In the genomic region with DNA sequence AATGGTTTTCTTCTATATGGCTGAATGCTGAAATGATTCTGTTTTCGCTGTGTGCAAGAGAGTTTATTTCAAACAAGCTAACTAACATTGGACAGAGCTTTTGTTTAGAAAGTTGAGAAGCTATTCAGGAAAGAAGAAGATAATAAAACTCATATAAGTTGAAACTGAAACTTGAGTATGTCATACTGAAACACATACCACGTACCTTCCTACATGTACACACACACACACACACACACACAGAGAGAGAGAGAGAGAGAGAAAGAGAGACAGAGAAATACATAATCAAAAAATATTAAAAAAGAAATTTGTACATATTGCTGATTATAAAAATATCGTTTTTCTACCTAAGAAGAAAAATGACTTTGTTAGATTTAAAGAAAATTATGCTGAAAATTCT, we compare ENCODE assay signal across 13 cellular contexts.
A peak's percentile ranks its signal among the peaks of the same experiment; 100 is the strongest.
DNase-seq lines count a peak whose midpoint lies in the region; ATAC-seq lines count a peak whose summit lies in the region.
"Had no signal": no experiment of that assay in that cellular context is flagged by ENCODE, and none has a peak within 500 bp of the region (broad histone marks: within the 10 kb centered on the region; RNA-seq: fewer than 3 reads in every experiment).

No MANE protein-coding gene starts in this region.

- no peak for DNase-seq in mucosa of gallbladder (ENCODE audit: low spot score)
- no peak for DNase-seq in DMS79 (lab: John Stamatoyannopoulos, UW)
- no peak for DNase-seq in activated naive CD4-positive, alpha-beta T cell (lab: John Stamatoyannopoulos, UW)
- no peak for DNase-seq in activated CD4-positive, alpha-beta T cell treated with anti-CD3 and anti-CD28 coated beads, Interleukin-2, amount 50 U/mL, for 48 hours
- DNase-seq: aorta, Calu3, naive B cell, NCI-H2171 treated with DMSO at 0.1 percent for 48 hours, SJCRH30 had no signal

- ATAC-seq in GM18502 (IDR thresholded peaks at IDR 0.05; ENCODE audit: poor library complexity, unreplicated experiment) = peak; percentile 88
- ATAC-seq in GM21381 (IDR thresholded peaks at IDR 0.05; ENCODE audit: unreplicated experiment) = peak; percentile 52
- peak; percentile 85 for ATAC-seq in HG03039 (IDR thresholded peaks at IDR 0.05; ENCODE audit: unreplicated experiment)
- ATAC-seq in HG03575 (IDR thresholded peaks at IDR 0.05; ENCODE audit: extremely low read depth, insufficient number of reproducible peaks, low FRiP score, unreplicated experiment) = peak; percentile 76
